ENCODE assay signal across 18 cellular contexts in the genomic region with DNA sequence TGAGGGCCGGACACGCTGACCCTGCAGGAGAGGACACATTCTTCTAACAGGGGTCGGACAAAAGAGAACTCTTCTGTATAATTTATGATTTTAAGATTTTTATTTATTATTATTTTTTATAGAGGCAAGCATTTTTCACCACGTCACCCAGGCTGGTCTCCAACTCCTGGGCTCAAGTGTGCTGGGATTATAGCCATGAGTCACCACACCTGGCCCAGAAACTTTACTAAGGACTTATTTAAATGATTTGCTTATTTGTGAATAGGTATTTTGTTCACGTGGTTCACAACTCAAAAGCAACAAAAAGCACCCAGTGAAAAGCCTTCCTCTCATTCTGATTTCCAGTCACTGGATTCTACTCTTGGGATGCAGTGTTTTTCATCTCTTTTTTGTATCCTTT. TPM values are rescaled to one million over a fixed set of nuclear protein-coding genes. Genes with fewer than 3 reads are reported as not detected.
DNase-seq lines count a peak whose midpoint lies in the region; ATAC-seq and TF ChIP-seq lines count a peak whose summit lies in the region.
"Had no signal": no experiment of that assay in that cellular context is flagged by ENCODE, and none has a peak within 500 bp of the region (broad histone marks: within the 10 kb centered on the region; RNA-seq: fewer than 3 reads in every experiment).

No MANE protein-coding gene starts in this region.

- no peak overlapping the region for H3K4me3 ChIP-seq in RWPE2 (ENCODE audit: severe bottlenecking)
- H3K4me3 ChIP-seq in lower lobe of right lung = no peak overlapping the region
- no peak overlapping the region for H3K4me3 ChIP-seq in uterus
- H3K4me3 ChIP-seq: GM23248, SK-N-MC had no signal

- TF ChIP-seq CTCF in RWPE2 (IDR thresholded peaks at IDR 0.05; ENCODE audit: poor library complexity, severe bottlenecking) (no peak), lower lobe of right lung (IDR thresholded peaks at IDR 0.05) (no peak), uterus (IDR thresholded peaks at IDR 0.05) (no peak)

- peak; percentile 59 for ATAC-seq in RWPE2 (ENCODE audit: low read depth)
- ATAC-seq in lower lobe of right lung = peak in 1 of 2 donors; percentile 55

- DNase-seq in RWPE2 (ENCODE audit: low spot score) (no peak), epithelial cell of prostate (ENCODE audit: low read depth, low spot score) (peak; percentile 33), lower lobe of right lung (no peak), uterus (peak in 1 of 2 donors; percentile 32), amniotic stem cell (lab: John Stamatoyannopoulos, UW) (no peak), NK-92 (lab: John Stamatoyannopoulos, UW; ENCODE audit: unreplicated experiment) (no peak)
- no peak for DNase-seq in activated naive CD4-positive, alpha-beta T cell treated with anti-CD3 and anti-CD28 coated beads, Interleukin-2, amount 50 U/mL, for 16 hours
- DNase-seq: AML-193; DND-41; GM23248; HCEC 1CT; NCI-H1105; NCI-H2081; NK-92 treated with Interleukin-12 subunit alpha and Interleukin-12 subunit beta, amount 100 ng/mL, for 24 hours; SHP77 had no signal

- H3K27ac ChIP-seq in RWPE2 (ENCODE audit: poor library complexity, severe bottlenecking) (peak overlapping the region; percentile 26), epithelial cell of prostate (peak overlapping the region; percentile 12), lower lobe of right lung (peak overlapping the region; percentile 31), uterus (peak overlapping the region; percentile 9 to 14)
- H3K27ac ChIP-seq: C4-2B, GM23248, SK-N-MC had no signal

- H3K4me1 ChIP-seq in RWPE2 (ENCODE audit: insufficient read depth, poor library complexity, severe bottlenecking) (peaks cover 19% of the 10 kb centered on the region), lower lobe of right lung (peaks cover 25% of the 10 kb centered on the region), uterus (peaks cover 0 to 6% of the 10 kb centered on the region in 2 donors)

- no peak for TF ChIP-seq POLR2A in uterus (IDR thresholded peaks at IDR 0.05)

- H3K36me3 ChIP-seq in RWPE2 (ENCODE audit: low read depth) (no peaks in the 10 kb centered on the region), lower lobe of right lung (no peaks in the 10 kb centered on the region), uterus (no peaks in the 10 kb centered on the region)

- intact Hi-C loops in lower lobe of right lung (cut with DNase I) = no loop called here
- intact Hi-C loops in uterus (cut with DNase I; ENCODE audit: low total_unique reads) = no loop called here

- no peaks in the 10 kb centered on the region for H3K9me3 ChIP-seq in RWPE2 (ENCODE audit: severe bottlenecking)
- H3K9me3 ChIP-seq in lower lobe of right lung = no peaks in the 10 kb centered on the region
- H3K9me3 ChIP-seq in uterus = no peaks in the 10 kb centered on the region

- H3K27me3 ChIP-seq in RWPE2 (ENCODE audit: insufficient read depth, poor library complexity, severe bottlenecking) (no peaks in the 10 kb centered on the region), lower lobe of right lung (ENCODE audit: low read depth) (no peaks in the 10 kb centered on the region), uterus (no peaks in the 10 kb centered on the region)

RNA-seq across cellular contexts. Expression of gene SERPINF1, which starts 2.3 kb away (rescaled TPM):
- total RNA-seq in lower lobe of right lung = 204 TPM
- total RNA-seq in uterus = 100 to 1,000 TPM; 217 to 567 (median 435) TPM
- total RNA-seq: NCI-H460 had no signal

RNA-seq across cellular contexts. Expression of gene SERPINF2, which starts 16.9 kb away (rescaled TPM):
- total RNA-seq in lower lobe of right lung (24.1 TPM), uterus (10 to 100 TPM in 2 of 4 donors, 1 to 10 TPM in 1, under 1 TPM in 1; 0.83 to 21.5 (median 10.0) TPM)
- total RNA-seq: GM23248, NCI-H460 had no signal

RNA-seq across cellular contexts. Expression of gene WDR81, which starts 35.0 kb away (rescaled TPM):
- total RNA-seq in lower lobe of right lung (49.9 TPM), uterus (10 to 100 TPM; 23.6 to 40.7 (median 29.9) TPM)

RNA-seq across cellular contexts. Expression of gene TLCD2, which starts 49.4 kb away (rescaled TPM):
- total RNA-seq in lower lobe of right lung (13.4 TPM), uterus (1 to 10 TPM in 3 of 4 donors, under 1 TPM in 1; 0.88 to 8.0 (median 5.4) TPM)
